1 cellular context compared by ENCODE assay signal in the genomic region with DNA sequence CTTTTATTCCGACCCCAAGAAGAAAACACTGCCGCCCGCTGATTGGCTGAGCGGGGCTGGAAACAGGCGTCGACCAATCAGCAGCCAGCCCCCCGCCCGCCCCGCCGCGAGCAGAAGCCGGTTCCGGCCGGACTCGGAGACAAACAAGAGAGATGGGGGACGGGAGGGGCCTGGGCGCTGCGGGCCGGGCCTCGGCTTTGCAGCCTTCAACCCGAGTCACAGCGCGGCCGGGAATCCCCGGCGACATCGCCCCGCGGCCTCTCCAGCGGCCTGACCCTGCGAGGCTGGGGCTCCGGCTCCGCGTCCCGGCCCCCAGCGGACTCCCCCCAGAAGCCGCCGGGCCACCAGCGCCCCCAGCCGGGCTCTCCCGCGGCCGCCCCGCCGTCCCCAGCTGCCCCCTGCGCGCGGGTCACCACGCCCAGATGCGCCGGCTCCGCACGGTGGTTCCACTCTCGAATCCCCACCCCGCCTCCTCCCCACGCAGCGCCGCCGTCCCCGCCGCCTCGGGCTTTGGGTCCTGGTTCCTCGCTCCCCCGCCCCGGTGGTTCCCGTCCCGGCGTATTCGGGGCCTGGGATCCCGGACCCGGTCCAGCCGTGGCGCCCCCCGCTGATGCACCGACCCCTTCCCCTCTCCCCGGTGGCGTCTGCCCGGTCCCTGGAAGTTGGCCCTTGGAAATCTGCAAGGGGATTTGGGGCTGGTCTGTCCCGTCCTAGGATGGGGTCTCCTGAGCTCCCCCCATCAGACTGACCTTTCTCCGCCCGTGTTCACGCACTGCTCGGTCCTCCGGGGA.
TF ChIP-seq lines count a peak whose summit lies in the region.

No MANE protein-coding gene starts in this region.

TF ChIP-seq in HepG2, 621 proteins besides CTCF, POLR2A, EP300 and RAD21 (continued from another document and continues in another):
- TF ChIP-seq, protein P1, sequence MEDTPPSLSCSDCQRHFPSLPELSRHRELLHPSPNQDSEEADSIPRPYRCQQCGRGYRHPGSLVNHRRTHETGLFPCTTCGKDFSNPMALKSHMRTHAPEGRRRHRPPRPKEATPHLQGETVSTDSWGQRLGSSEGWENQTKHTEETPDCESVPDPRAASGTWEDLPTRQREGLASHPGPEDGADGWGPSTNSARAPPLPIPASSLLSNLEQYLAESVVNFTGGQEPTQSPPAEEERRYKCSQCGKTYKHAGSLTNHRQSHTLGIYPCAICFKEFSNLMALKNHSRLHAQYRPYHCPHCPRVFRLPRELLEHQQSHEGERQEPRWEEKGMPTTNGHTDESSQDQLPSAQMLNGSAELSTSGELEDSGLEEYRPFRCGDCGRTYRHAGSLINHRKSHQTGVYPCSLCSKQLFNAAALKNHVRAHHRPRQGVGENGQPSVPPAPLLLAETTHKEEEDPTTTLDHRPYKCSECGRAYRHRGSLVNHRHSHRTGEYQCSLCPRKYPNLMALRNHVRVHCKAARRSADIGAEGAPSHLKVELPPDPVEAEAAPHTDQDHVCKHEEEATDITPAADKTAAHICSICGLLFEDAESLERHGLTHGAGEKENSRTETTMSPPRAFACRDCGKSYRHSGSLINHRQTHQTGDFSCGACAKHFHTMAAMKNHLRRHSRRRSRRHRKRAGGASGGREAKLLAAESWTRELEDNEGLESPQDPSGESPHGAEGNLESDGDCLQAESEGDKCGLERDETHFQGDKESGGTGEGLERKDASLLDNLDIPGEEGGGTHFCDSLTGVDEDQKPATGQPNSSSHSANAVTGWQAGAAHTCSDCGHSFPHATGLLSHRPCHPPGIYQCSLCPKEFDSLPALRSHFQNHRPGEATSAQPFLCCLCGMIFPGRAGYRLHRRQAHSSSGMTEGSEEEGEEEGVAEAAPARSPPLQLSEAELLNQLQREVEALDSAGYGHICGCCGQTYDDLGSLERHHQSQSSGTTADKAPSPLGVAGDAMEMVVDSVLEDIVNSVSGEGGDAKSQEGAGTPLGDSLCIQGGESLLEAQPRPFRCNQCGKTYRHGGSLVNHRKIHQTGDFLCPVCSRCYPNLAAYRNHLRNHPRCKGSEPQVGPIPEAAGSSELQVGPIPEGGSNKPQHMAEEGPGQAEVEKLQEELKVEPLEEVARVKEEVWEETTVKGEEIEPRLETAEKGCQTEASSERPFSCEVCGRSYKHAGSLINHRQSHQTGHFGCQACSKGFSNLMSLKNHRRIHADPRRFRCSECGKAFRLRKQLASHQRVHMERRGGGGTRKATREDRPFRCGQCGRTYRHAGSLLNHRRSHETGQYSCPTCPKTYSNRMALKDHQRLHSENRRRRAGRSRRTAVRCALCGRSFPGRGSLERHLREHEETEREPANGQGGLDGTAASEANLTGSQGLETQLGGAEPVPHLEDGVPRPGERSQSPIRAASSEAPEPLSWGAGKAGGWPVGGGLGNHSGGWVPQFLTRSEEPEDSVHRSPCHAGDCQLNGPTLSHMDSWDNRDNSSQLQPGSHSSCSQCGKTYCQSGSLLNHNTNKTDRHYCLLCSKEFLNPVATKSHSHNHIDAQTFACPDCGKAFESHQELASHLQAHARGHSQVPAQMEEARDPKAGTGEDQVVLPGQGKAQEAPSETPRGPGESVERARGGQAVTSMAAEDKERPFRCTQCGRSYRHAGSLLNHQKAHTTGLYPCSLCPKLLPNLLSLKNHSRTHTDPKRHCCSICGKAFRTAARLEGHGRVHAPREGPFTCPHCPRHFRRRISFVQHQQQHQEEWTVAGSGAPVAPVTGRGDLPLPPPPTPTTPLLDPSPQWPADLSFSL (CRISPR knock-in tag; IDR thresholded peaks at IDR 0.05): no peak
- TF ChIP-seq ZSCAN22 (CRISPR knock-in tag; IDR thresholded peaks at IDR 0.05): no peak
- peak; percentile 65; the same call in 1 of the 2 replicates for TF ChIP-seq MEIS2 (CRISPR knock-in tag; IDR thresholded peaks at IDR 0.05)
- peak; percentile 42; the same call in 1 of the 2 replicates for TF ChIP-seq POLR2G (IDR thresholded peaks at IDR 0.05; ENCODE audit: low read depth, low read length)
- no peak for TF ChIP-seq JDP2 (CRISPR knock-in tag; IDR thresholded peaks at IDR 0.05; ENCODE audit: borderline replicate concordance)
- TF ChIP-seq ZNF552 (CRISPR knock-in tag; IDR thresholded peaks at IDR 0.05; ENCODE audit: borderline replicate concordance): 0 out of 2 replicates have a peak, but pooled peaks have one; percentile 47
- no peak for TF ChIP-seq ZNF672 (CRISPR knock-in tag; IDR thresholded peaks at IDR 0.05)
- TF ChIP-seq, protein P2, sequence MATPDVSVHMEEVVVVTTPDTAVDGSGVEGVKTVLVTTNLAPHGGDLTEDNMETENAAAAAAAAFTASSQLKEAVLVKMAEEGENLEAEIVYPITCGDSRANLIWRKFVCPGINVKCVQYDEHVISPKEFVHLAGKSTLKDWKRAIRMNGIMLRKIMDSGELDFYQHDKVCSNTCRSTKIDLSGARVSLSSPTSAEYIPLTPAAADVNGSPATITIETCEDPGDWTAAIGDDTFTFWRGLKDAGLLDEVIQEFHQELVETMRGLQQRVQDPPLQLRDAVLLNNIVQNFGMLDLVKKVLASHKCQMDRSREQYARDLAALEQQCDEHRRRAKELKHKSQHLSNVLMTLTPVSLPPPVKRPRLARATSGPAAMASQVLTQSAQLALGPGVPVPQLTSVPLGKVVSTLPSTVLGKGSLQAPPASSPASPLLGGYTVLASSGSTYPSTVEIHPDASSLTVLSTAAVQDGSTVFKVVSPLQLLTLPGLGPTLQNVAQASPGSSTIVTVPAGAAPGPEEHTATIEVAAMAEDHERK (CRISPR knock-in tag; IDR thresholded peaks at IDR 0.05; ENCODE audit: low read depth): no peak
- TF ChIP-seq, protein P3, sequence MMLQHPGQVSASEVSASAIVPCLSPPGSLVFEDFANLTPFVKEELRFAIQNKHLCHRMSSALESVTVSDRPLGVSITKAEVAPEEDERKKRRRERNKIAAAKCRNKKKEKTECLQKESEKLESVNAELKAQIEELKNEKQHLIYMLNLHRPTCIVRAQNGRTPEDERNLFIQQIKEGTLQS (CRISPR knock-in tag; IDR thresholded peaks at IDR 0.05): no peak
- no peak for TF ChIP-seq SRY (CRISPR knock-in tag; IDR thresholded peaks at IDR 0.05)
- TF ChIP-seq, protein P4, sequence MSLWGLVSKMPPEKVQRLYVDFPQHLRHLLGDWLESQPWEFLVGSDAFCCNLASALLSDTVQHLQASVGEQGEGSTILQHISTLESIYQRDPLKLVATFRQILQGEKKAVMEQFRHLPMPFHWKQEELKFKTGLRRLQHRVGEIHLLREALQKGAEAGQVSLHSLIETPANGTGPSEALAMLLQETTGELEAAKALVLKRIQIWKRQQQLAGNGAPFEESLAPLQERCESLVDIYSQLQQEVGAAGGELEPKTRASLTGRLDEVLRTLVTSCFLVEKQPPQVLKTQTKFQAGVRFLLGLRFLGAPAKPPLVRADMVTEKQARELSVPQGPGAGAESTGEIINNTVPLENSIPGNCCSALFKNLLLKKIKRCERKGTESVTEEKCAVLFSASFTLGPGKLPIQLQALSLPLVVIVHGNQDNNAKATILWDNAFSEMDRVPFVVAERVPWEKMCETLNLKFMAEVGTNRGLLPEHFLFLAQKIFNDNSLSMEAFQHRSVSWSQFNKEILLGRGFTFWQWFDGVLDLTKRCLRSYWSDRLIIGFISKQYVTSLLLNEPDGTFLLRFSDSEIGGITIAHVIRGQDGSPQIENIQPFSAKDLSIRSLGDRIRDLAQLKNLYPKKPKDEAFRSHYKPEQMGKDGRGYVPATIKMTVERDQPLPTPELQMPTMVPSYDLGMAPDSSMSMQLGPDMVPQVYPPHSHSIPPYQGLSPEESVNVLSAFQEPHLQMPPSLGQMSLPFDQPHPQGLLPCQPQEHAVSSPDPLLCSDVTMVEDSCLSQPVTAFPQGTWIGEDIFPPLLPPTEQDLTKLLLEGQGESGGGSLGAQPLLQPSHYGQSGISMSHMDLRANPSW (CRISPR knock-in tag; IDR thresholded peaks at IDR 0.05; ENCODE audit: borderline replicate concordance): no peak
- TF ChIP-seq GFI1 (CRISPR knock-in tag; IDR thresholded peaks at IDR 0.05; ENCODE audit: borderline replicate concordance): no peak
- TF ChIP-seq, protein P5, sequence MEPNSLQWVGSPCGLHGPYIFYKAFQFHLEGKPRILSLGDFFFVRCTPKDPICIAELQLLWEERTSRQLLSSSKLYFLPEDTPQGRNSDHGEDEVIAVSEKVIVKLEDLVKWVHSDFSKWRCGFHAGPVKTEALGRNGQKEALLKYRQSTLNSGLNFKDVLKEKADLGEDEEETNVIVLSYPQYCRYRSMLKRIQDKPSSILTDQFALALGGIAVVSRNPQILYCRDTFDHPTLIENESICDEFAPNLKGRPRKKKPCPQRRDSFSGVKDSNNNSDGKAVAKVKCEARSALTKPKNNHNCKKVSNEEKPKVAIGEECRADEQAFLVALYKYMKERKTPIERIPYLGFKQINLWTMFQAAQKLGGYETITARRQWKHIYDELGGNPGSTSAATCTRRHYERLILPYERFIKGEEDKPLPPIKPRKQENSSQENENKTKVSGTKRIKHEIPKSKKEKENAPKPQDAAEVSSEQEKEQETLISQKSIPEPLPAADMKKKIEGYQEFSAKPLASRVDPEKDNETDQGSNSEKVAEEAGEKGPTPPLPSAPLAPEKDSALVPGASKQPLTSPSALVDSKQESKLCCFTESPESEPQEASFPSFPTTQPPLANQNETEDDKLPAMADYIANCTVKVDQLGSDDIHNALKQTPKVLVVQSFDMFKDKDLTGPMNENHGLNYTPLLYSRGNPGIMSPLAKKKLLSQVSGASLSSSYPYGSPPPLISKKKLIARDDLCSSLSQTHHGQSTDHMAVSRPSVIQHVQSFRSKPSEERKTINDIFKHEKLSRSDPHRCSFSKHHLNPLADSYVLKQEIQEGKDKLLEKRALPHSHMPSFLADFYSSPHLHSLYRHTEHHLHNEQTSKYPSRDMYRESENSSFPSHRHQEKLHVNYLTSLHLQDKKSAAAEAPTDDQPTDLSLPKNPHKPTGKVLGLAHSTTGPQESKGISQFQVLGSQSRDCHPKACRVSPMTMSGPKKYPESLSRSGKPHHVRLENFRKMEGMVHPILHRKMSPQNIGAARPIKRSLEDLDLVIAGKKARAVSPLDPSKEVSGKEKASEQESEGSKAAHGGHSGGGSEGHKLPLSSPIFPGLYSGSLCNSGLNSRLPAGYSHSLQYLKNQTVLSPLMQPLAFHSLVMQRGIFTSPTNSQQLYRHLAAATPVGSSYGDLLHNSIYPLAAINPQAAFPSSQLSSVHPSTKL (CRISPR knock-in tag; IDR thresholded peaks at IDR 0.05): no peak
- TF ChIP-seq RXRB (CRISPR knock-in tag; IDR thresholded peaks at IDR 0.05; ENCODE audit: borderline replicate concordance): peak; percentile 27; the same call in 1 of the 2 replicates
- TF ChIP-seq AGO2 (optimal IDR thresholded peaks at IDR 0.05; ENCODE audit: low read depth, low read length): no peak
- TF ChIP-seq PCBP1 (IDR thresholded peaks at IDR 0.05; ENCODE audit: borderline replicate concordance, low read depth, low read length): no peak
- TF ChIP-seq, protein P6, sequence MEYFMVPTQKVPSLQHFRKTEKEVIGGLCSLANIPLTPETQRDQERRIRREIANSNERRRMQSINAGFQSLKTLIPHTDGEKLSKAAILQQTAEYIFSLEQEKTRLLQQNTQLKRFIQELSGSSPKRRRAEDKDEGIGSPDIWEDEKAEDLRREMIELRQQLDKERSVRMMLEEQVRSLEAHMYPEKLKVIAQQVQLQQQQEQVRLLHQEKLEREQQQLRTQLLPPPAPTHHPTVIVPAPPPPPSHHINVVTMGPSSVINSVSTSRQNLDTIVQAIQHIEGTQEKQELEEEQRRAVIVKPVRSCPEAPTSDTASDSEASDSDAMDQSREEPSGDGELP (IDR thresholded peaks at IDR 0.05; ENCODE audit: borderline replicate concordance, low read depth): no peak; the same call in 1 of the 2 replicates
- TF ChIP-seq, protein P7, sequence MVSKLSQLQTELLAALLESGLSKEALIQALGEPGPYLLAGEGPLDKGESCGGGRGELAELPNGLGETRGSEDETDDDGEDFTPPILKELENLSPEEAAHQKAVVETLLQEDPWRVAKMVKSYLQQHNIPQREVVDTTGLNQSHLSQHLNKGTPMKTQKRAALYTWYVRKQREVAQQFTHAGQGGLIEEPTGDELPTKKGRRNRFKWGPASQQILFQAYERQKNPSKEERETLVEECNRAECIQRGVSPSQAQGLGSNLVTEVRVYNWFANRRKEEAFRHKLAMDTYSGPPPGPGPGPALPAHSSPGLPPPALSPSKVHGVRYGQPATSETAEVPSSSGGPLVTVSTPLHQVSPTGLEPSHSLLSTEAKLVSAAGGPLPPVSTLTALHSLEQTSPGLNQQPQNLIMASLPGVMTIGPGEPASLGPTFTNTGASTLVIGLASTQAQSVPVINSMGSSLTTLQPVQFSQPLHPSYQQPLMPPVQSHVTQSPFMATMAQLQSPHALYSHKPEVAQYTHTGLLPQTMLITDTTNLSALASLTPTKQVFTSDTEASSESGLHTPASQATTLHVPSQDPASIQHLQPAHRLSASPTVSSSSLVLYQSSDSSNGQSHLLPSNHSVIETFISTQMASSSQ (IDR thresholded peaks at IDR 0.05; ENCODE audit: low read depth): no peak
- TF ChIP-seq, protein P7 (CRISPR knock-in tag; IDR thresholded peaks at IDR 0.05; ENCODE audit: borderline replicate concordance): 0 out of 2 replicates have a peak, but pooled peaks have one; percentile 20
- TF ChIP-seq GZF1 (CRISPR knock-in tag; IDR thresholded peaks at IDR 0.05): no peak
- no peak for TF ChIP-seq TBX2 (CRISPR knock-in tag; IDR thresholded peaks at IDR 0.05; ENCODE audit: borderline replicate concordance)
- TF ChIP-seq RBAK (CRISPR knock-in tag; IDR thresholded peaks at IDR 0.05): no peak
- TF ChIP-seq, protein P8, sequence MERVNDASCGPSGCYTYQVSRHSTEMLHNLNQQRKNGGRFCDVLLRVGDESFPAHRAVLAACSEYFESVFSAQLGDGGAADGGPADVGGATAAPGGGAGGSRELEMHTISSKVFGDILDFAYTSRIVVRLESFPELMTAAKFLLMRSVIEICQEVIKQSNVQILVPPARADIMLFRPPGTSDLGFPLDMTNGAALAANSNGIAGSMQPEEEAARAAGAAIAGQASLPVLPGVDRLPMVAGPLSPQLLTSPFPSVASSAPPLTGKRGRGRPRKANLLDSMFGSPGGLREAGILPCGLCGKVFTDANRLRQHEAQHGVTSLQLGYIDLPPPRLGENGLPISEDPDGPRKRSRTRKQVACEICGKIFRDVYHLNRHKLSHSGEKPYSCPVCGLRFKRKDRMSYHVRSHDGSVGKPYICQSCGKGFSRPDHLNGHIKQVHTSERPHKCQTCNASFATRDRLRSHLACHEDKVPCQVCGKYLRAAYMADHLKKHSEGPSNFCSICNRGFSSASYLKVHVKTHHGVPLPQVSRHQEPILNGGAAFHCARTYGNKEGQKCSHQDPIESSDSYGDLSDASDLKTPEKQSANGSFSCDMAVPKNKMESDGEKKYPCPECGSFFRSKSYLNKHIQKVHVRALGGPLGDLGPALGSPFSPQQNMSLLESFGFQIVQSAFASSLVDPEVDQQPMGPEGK (CRISPR knock-in tag; IDR thresholded peaks at IDR 0.05): peak; percentile 62
- TF ChIP-seq NFE2L2 (IDR thresholded peaks at IDR 0.05; ENCODE audit: low read length): no peak
